In genomic region chr4:8337083-8337482, GRCh38 we compare ENCODE assay signal across 23 cellular contexts.
"Had no signal": no experiment of that assay in that cellular context is flagged by ENCODE, and none has a peak within 500 bp of the region (broad histone marks: within the 10 kb centered on the region; RNA-seq: fewer than 3 reads in every experiment).

No MANE protein-coding gene starts in this region.

- H3K27ac Mint-ChIP-seq: effector memory CD8-positive, alpha-beta T cell; mesothelial cell of epicardium; naive B cell; natural killer cell treated with Interleukin-12 subunit alpha and Interleukin-12 subunit beta and Interleukin-15 and Interleukin-18, amount 100 ng/mL, for 72 hours; progenitor cell of endocrine pancreas; stimulated activated naive B cell treated with anti-CD40 and anti-IgM and Interleukin-4, amounts not matched to agents 10 μg/mL and 1 μg/mL and 100 μg/mL, for 72 hours; stimulated activated naive CD8-positive, alpha-beta T cell treated with anti-CD3 and anti-CD28 coated beads, Interleukin-15, Interleukin-2, amounts not matched to agents 100 ng/mL and 50 ng/mL, for 24 hours had no signal

- FAIRE-seq: endometrium, kidney, urothelium cell line had no signal

- H3K27ac ChIP-seq: coronary artery, gastrocnemius medialis, parathyroid adenoma, skin epidermis, spleen, thoracic aorta, tibial nerve, upper lobe of left lung had no signal

- H3K4me3 ChIP-seq: coronary artery, gastrocnemius medialis, lung, mucosa of descending colon, skin epidermis, spleen, thoracic aorta, tibial nerve, upper lobe of left lung had no signal

- H3K9ac ChIP-seq: parathyroid adenoma had no signal

- H3K27me3 ChIP-seq: gastrocnemius medialis, tibial nerve, upper lobe of left lung had no signal

- DNase-seq: effector memory CD8-positive, alpha-beta T cell; gastrocnemius medialis; kidney; mucosa of descending colon; naive B cell; right cardiac atrium; spleen; stimulated activated CD4-positive, alpha-beta T cell treated with anti-CD3 and anti-CD28 coated beads, Interleukin-4, amount 100 ng/mL, for 4 hours; stimulated activated naive B cell treated with anti-CD40 and anti-IgM and Interleukin-4, amounts not matched to agents 10 μg/mL and 1 μg/mL and 100 μg/mL, for 72 hours; upper lobe of left lung had no signal

- H3K79me2 ChIP-seq: parathyroid adenoma had no signal

- H3K4me3 Mint-ChIP-seq: effector memory CD8-positive, alpha-beta T cell; mesothelial cell of epicardium; natural killer cell treated with Interleukin-12 subunit alpha and Interleukin-12 subunit beta and Interleukin-15 and Interleukin-18, amount 100 ng/mL, for 72 hours; neural crest cell; stimulated activated naive B cell treated with anti-CD40 and anti-IgM and Interleukin-4, amounts not matched to agents 10 μg/mL and 1 μg/mL and 100 μg/mL, for 72 hours; stimulated activated naive CD8-positive, alpha-beta T cell treated with anti-CD3 and anti-CD28 coated beads, Interleukin-15, Interleukin-2, amounts not matched to agents 100 ng/mL and 50 ng/mL, for 24 hours had no signal

- H3K36me3 Mint-ChIP-seq: mesothelial cell of epicardium had no signal

- H3K27me3 Mint-ChIP-seq: stimulated activated naive CD8-positive, alpha-beta T cell treated with anti-CD3 and anti-CD28 coated beads, Interleukin-15, Interleukin-2, amounts not matched to agents 100 ng/mL and 50 ng/mL, for 24 hours had no signal

- H3K36me3 ChIP-seq: gastrocnemius medialis, spleen, thoracic aorta, tibial nerve, upper lobe of left lung had no signal

- H3K4me1 ChIP-seq: parathyroid adenoma, spleen, upper lobe of left lung had no signal

- H3K9me3 ChIP-seq: gastrocnemius medialis, mucosa of descending colon, thoracic aorta, upper lobe of left lung had no signal

- H2AFZ ChIP-seq: parathyroid adenoma had no signal

- H3K4me1 Mint-ChIP-seq: naive B cell; neural crest cell; stimulated activated naive B cell treated with anti-CD40 and anti-IgM and Interleukin-4, amounts not matched to agents 10 μg/mL and 1 μg/mL and 100 μg/mL, for 72 hours had no signal
